20 cellular contexts compared by ENCODE assay signal in genomic region chr9:95809686-95810085, GRCh38.
DNase-seq lines count a peak whose midpoint lies in the region; ATAC-seq and TF ChIP-seq lines count a peak whose summit lies in the region.
"Had no signal": no experiment of that assay in that cellular context is flagged by ENCODE, and none has a peak within 500 bp of the region (broad histone marks: within the 10 kb centered on the region; RNA-seq: fewer than 3 reads in every experiment).

No MANE protein-coding gene starts in this region.

- peak; percentile 51 for ATAC-seq in activated CD8-positive, alpha-beta T cell treated with anti-CD3 and anti-CD28 coated beads for 36 hours
- ATAC-seq in activated CD8-positive, alpha-beta T cell treated with anti-CD3 and anti-CD28 coated beads, Interleukin-2, amount 10 ng/mL, durations not matched to agents 7 days and 5 days, result no peak
- peak; percentile 56 for ATAC-seq in stimulated activated effector memory CD8-positive, alpha-beta T cell treated with anti-CD3 and anti-CD28 coated beads, Interleukin-12 subunit alpha, Interleukin-12 subunit beta, amount 100 ng/mL, for 72 hours
- ATAC-seq: Panc1 had no signal

- H3K27me3 Mint-ChIP-seq in activated CD8-positive, alpha-beta T cell treated with anti-CD3 and anti-CD28 coated beads for 36 hours, result peaks cover 5% of the 10 kb centered on the region
- peaks cover 31% of the 10 kb centered on the region for H3K27me3 Mint-ChIP-seq in activated CD8-positive, alpha-beta T cell treated with anti-CD3 and anti-CD28 coated beads, Interleukin-2, amount 10 ng/mL, durations not matched to agents 7 days and 5 days (ENCODE audit: low read depth)

- peaks cover 27% of the 10 kb centered on the region for H3K4me1 Mint-ChIP-seq in activated CD8-positive, alpha-beta T cell treated with anti-CD3 and anti-CD28 coated beads for 36 hours (ENCODE audit: low read depth)
- H3K4me1 Mint-ChIP-seq in activated CD8-positive, alpha-beta T cell treated with anti-CD3 and anti-CD28 coated beads, Interleukin-2, amount 10 ng/mL, durations not matched to agents 7 days and 5 days (ENCODE audit: low read depth), result peaks cover 6% of the 10 kb centered on the region
- H3K4me1 Mint-ChIP-seq in stimulated activated effector memory CD8-positive, alpha-beta T cell treated with anti-CD3 and anti-CD28 coated beads, Interleukin-12 subunit alpha, Interleukin-12 subunit beta, amount 100 ng/mL, for 72 hours, result no peaks in the 10 kb centered on the region

- CTCF ChIA-PET in activated CD8-positive, alpha-beta T cell treated with anti-CD3 and anti-CD28 coated beads for 36 hours (lab: Charles Lee), result no interaction called here
- CTCF ChIA-PET in activated CD8-positive, alpha-beta T cell treated with anti-CD3 and anti-CD28 coated beads, Interleukin-2, amount 10 ng/mL, durations not matched to agents 7 days and 5 days (lab: Charles Lee), result no interaction called here
- CTCF ChIA-PET in GM10248 (lab: Yijun Ruan, JAX), result interaction anchor here (0.6 to 2.5 kb wide), 4 partner anchors 8 to 39 kb away, joined by 3 to 8 read pairs (median 3); no protein-coding TSS in a partner anchor

- H3K36me3 Mint-ChIP-seq in activated CD8-positive, alpha-beta T cell treated with anti-CD3 and anti-CD28 coated beads for 36 hours (ENCODE audit: low read depth), result peaks cover 3% of the 10 kb centered on the region
- peaks cover 3% of the 10 kb centered on the region for H3K36me3 Mint-ChIP-seq in activated CD8-positive, alpha-beta T cell treated with anti-CD3 and anti-CD28 coated beads, Interleukin-2, amount 10 ng/mL, durations not matched to agents 7 days and 5 days (ENCODE audit: low read depth)
- no peaks in the 10 kb centered on the region for H3K36me3 Mint-ChIP-seq in stimulated activated effector memory CD8-positive, alpha-beta T cell treated with anti-CD3 and anti-CD28 coated beads, Interleukin-12 subunit alpha, Interleukin-12 subunit beta, amount 100 ng/mL, for 72 hours

- H3K4me3 Mint-ChIP-seq in activated CD8-positive, alpha-beta T cell treated with anti-CD3 and anti-CD28 coated beads for 36 hours, result no peak overlapping the region
- no peak overlapping the region for H3K4me3 Mint-ChIP-seq in activated CD8-positive, alpha-beta T cell treated with anti-CD3 and anti-CD28 coated beads, Interleukin-2, amount 10 ng/mL, durations not matched to agents 7 days and 5 days
- H3K4me3 Mint-ChIP-seq in stimulated activated effector memory CD8-positive, alpha-beta T cell treated with anti-CD3 and anti-CD28 coated beads, Interleukin-12 subunit alpha, Interleukin-12 subunit beta, amount 100 ng/mL, for 72 hours, result no peak overlapping the region

- no peak overlapping the region for H3K27ac Mint-ChIP-seq in activated CD8-positive, alpha-beta T cell treated with anti-CD3 and anti-CD28 coated beads for 36 hours
- no peak overlapping the region for H3K27ac Mint-ChIP-seq in activated CD8-positive, alpha-beta T cell treated with anti-CD3 and anti-CD28 coated beads, Interleukin-2, amount 10 ng/mL, durations not matched to agents 7 days and 5 days
- H3K27ac Mint-ChIP-seq in stimulated activated effector memory CD8-positive, alpha-beta T cell treated with anti-CD3 and anti-CD28 coated beads, Interleukin-12 subunit alpha, Interleukin-12 subunit beta, amount 100 ng/mL, for 72 hours, result no peak overlapping the region

- no peaks in the 10 kb centered on the region for H3K9me3 Mint-ChIP-seq in activated CD8-positive, alpha-beta T cell treated with anti-CD3 and anti-CD28 coated beads for 36 hours
- H3K9me3 Mint-ChIP-seq in activated CD8-positive, alpha-beta T cell treated with anti-CD3 and anti-CD28 coated beads, Interleukin-2, amount 10 ng/mL, durations not matched to agents 7 days and 5 days (ENCODE audit: insufficient read depth), result no peaks in the 10 kb centered on the region
- no peaks in the 10 kb centered on the region for H3K9me3 Mint-ChIP-seq in stimulated activated effector memory CD8-positive, alpha-beta T cell treated with anti-CD3 and anti-CD28 coated beads, Interleukin-12 subunit alpha, Interleukin-12 subunit beta, amount 100 ng/mL, for 72 hours

- intact Hi-C loops in activated CD8-positive, alpha-beta T cell treated with anti-CD3 and anti-CD28 coated beads for 36 hours (cut with micrococcal nuclease), result no loop called here

- DNase-seq in activated CD8-positive, alpha-beta T cell treated with anti-CD3 and anti-CD28 coated beads for 36 hours, result peak; percentile 10
- no peak for DNase-seq in activated CD8-positive, alpha-beta T cell treated with anti-CD3 and anti-CD28 coated beads, Interleukin-2, amount 10 ng/mL, durations not matched to agents 7 days and 5 days
- peak; percentile 49 for DNase-seq in EH (ENCODE audit: low read depth)
- peak; percentile 51 for DNase-seq in NCI-H226
- no peak for DNase-seq in stimulated activated effector memory CD8-positive, alpha-beta T cell treated with anti-CD3 and anti-CD28 coated beads, Interleukin-12 subunit alpha, Interleukin-12 subunit beta, amount 100 ng/mL, for 72 hours (ENCODE audit: low spot score in 2 of 2)
- no peak for DNase-seq in EL
- DNase-seq in GM10248 (ENCODE audit: extremely low spot score), result no peak
- DNase-seq in GM10266 (ENCODE audit: extremely low spot score), result no peak
- DNase-seq: Calu3, DMS79 treated with DMSO at 0.1 percent for 48 hours, HCEC 1CT, KBM-7, MG63, NCI-H1048, NCI-H1417, NCI-H1694, NCI-H2029 treated with DMSO at 0.1 percent for 48 hours, NCI-H526 treated with DMSO at 0.1 percent for 48 hours, SHP77 treated with DMSO at 0.1 percent for 48 hours had no signal

- no peak for TF ChIP-seq CTCF in activated CD8-positive, alpha-beta T cell treated with anti-CD3 and anti-CD28 coated beads for 36 hours (IDR thresholded peaks at IDR 0.05)
- TF ChIP-seq CTCF in GM10248 (IDR thresholded peaks at IDR 0.05; ENCODE audit: control extremely low read depth, extremely low read depth, low read depth, missing control alignments) (no peak), GM10266 (IDR thresholded peaks at IDR 0.05; ENCODE audit: control insufficient read depth, insufficient read depth, low read depth, missing control alignments) (no peak)

- POLR2A ChIA-PET in activated CD8-positive, alpha-beta T cell treated with anti-CD3 and anti-CD28 coated beads for 36 hours (lab: Charles Lee), result interaction anchor here (0.7 kb wide), 1 partner anchor 392 kb away, joined by 4 read pairs; no protein-coding TSS in a partner anchor
- POLR2A ChIA-PET in activated CD8-positive, alpha-beta T cell treated with anti-CD3 and anti-CD28 coated beads, Interleukin-2, amount 10 ng/mL, durations not matched to agents 7 days and 5 days (lab: Charles Lee), result no interaction called here
- POLR2A ChIA-PET in GM10248 (lab: Yijun Ruan, JAX), result interaction anchor here (0.6 kb wide), 1 partner anchor 24 kb away, joined by 3 read pairs; no protein-coding TSS in a partner anchor

Comparison
In these comparisons a context has a peak if more than half of its experiments do, and no peak if none do; other contexts are left out.
1. DNase-seq: peak in activated CD8-positive, alpha-beta T cell treated with anti-CD3 and anti-CD28 coated beads for 36 hours (single experiment), EH (single experiment) and NCI-H226 (single experiment); none in activated CD8-positive, alpha-beta T cell treated with anti-CD3 and anti-CD28 coated beads, Interleukin-2, amount 10 ng/mL, durations not matched to agents 7 days and 5 days (single experiment), stimulated activated effector memory CD8-positive, alpha-beta T cell treated with anti-CD3 and anti-CD28 coated beads, Interleukin-12 subunit alpha, Interleukin-12 subunit beta, amount 100 ng/mL, for 72 hours (0 of 2), EL (single experiment), GM10248 (single experiment) and GM10266 (single experiment).